Comparison of ENCODE assay signal across 1 cellular context in the genomic region with DNA sequence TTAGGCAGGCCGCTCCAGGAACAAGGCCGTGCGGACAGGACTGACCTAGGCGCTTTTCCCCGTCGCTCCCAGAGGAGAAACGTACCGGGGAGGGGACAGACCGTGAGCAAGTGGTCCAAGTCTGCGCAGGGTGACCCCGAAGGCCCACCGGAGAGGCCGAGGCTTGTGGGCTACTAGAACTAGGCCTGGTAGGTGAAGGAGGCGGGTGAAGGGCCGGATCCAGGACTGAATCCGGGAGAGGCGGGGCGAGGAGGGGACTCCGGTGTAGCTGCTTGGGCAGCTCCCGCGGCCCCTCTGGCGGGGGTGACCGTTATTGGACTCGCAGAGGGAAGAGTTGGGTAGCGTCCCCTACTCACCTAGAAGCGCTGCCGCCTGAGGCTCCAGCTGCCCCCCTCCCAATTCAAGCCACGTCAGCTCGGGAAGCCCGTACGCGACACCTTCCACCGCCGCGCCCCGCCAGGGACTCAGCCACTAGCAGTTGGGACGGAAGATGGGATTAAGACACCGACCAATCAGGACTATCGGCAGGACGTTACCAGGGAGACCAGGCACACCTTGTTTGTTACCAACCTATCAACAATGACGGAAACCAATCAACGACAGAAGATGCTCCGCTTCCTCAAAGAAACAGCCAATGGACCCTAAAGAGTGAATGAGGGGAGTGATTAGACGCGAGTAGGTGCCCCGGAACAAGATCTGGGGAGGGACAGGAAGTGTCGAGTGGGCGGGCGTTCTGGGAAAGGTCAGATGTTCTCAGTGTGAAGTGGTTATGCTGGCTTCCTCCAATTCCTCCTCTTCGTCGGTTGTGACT.
TF ChIP-seq lines count a peak whose summit lies in the region.

Gene GOLGB1 (minus strand): TSS at position 466 of the 811 bp plus-strand sequence. CDS start 18,770 bp downstream, outside the sequence.

TF ChIP-seq in K562, 482 proteins besides CTCF, POLR2A, EP300 and RAD21 (continued from another document and continues in another):
- no peak for TF ChIP-seq ZNF668 (CRISPR knock-in tag; IDR thresholded peaks at IDR 0.05)
- TF ChIP-seq ZNF830 (CRISPR knock-in tag; IDR thresholded peaks at IDR 0.05), result no peak
- TF ChIP-seq BCOR (IDR thresholded peaks at IDR 0.05), result no peak
- peak; percentile 89 for TF ChIP-seq PHF8 (IDR thresholded peaks at IDR 0.05; ENCODE audit: borderline replicate concordance, low read length)
- TF ChIP-seq, protein P1, sequence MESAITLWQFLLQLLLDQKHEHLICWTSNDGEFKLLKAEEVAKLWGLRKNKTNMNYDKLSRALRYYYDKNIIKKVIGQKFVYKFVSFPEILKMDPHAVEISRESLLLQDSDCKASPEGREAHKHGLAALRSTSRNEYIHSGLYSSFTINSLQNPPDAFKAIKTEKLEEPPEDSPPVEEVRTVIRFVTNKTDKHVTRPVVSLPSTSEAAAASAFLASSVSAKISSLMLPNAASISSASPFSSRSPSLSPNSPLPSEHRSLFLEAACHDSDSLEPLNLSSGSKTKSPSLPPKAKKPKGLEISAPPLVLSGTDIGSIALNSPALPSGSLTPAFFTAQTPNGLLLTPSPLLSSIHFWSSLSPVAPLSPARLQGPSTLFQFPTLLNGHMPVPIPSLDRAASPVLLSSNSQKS (CRISPR knock-in tag; IDR thresholded peaks at IDR 0.05), result no peak
- no peak for TF ChIP-seq ZNF655 (CRISPR knock-in tag; IDR thresholded peaks at IDR 0.05)
- no peak for TF ChIP-seq ARHGAP35 (IDR thresholded peaks at IDR 0.05; ENCODE audit: partially characterized antibody)
- TF ChIP-seq KLF13 (tag; IDR thresholded peaks at IDR 0.05; ENCODE audit: borderline replicate concordance, low read depth), result no peak
- TF ChIP-seq, protein P2, sequence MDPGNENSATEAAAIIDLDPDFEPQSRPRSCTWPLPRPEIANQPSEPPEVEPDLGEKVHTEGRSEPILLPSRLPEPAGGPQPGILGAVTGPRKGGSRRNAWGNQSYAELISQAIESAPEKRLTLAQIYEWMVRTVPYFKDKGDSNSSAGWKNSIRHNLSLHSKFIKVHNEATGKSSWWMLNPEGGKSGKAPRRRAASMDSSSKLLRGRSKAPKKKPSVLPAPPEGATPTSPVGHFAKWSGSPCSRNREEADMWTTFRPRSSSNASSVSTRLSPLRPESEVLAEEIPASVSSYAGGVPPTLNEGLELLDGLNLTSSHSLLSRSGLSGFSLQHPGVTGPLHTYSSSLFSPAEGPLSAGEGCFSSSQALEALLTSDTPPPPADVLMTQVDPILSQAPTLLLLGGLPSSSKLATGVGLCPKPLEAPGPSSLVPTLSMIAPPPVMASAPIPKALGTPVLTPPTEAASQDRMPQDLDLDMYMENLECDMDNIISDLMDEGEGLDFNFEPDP (CRISPR knock-in tag; IDR thresholded peaks at IDR 0.05), result no peak
- no peak for TF ChIP-seq NBN (IDR thresholded peaks at IDR 0.05; ENCODE audit: low read depth)
- no peak for TF ChIP-seq NR3C1 (CRISPR knock-in tag; IDR thresholded peaks at IDR 0.05)
- TF ChIP-seq ZNF175 (CRISPR knock-in tag; IDR thresholded peaks at IDR 0.05; ENCODE audit: low read depth), result no peak
- TF ChIP-seq, protein P3, sequence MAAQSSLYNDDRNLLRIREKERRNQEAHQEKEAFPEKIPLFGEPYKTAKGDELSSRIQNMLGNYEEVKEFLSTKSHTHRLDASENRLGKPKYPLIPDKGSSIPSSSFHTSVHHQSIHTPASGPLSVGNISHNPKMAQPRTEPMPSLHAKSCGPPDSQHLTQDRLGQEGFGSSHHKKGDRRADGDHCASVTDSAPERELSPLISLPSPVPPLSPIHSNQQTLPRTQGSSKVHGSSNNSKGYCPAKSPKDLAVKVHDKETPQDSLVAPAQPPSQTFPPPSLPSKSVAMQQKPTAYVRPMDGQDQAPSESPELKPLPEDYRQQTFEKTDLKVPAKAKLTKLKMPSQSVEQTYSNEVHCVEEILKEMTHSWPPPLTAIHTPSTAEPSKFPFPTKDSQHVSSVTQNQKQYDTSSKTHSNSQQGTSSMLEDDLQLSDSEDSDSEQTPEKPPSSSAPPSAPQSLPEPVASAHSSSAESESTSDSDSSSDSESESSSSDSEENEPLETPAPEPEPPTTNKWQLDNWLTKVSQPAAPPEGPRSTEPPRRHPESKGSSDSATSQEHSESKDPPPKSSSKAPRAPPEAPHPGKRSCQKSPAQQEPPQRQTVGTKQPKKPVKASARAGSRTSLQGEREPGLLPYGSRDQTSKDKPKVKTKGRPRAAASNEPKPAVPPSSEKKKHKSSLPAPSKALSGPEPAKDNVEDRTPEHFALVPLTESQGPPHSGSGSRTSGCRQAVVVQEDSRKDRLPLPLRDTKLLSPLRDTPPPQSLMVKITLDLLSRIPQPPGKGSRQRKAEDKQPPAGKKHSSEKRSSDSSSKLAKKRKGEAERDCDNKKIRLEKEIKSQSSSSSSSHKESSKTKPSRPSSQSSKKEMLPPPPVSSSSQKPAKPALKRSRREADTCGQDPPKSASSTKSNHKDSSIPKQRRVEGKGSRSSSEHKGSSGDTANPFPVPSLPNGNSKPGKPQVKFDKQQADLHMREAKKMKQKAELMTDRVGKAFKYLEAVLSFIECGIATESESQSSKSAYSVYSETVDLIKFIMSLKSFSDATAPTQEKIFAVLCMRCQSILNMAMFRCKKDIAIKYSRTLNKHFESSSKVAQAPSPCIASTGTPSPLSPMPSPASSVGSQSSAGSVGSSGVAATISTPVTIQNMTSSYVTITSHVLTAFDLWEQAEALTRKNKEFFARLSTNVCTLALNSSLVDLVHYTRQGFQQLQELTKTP (IDR thresholded peaks at IDR 0.05; ENCODE audit: low read depth in 1 of 2, partially characterized antibody in 2 of 2), result no peak
- peak; percentile 51 for TF ChIP-seq HNRNPLL (IDR thresholded peaks at IDR 0.05; ENCODE audit: low read depth, low read length, poor library complexity, severe bottlenecking)
- TF ChIP-seq, protein P4, sequence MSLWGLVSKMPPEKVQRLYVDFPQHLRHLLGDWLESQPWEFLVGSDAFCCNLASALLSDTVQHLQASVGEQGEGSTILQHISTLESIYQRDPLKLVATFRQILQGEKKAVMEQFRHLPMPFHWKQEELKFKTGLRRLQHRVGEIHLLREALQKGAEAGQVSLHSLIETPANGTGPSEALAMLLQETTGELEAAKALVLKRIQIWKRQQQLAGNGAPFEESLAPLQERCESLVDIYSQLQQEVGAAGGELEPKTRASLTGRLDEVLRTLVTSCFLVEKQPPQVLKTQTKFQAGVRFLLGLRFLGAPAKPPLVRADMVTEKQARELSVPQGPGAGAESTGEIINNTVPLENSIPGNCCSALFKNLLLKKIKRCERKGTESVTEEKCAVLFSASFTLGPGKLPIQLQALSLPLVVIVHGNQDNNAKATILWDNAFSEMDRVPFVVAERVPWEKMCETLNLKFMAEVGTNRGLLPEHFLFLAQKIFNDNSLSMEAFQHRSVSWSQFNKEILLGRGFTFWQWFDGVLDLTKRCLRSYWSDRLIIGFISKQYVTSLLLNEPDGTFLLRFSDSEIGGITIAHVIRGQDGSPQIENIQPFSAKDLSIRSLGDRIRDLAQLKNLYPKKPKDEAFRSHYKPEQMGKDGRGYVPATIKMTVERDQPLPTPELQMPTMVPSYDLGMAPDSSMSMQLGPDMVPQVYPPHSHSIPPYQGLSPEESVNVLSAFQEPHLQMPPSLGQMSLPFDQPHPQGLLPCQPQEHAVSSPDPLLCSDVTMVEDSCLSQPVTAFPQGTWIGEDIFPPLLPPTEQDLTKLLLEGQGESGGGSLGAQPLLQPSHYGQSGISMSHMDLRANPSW (CRISPR knock-in tag; IDR thresholded peaks at IDR 0.05), result no peak
- no peak for TF ChIP-seq RAD51 (IDR thresholded peaks at IDR 0.05; ENCODE audit: borderline replicate concordance, low read depth)
- TF ChIP-seq TFAM (CRISPR knock-in tag; conservative IDR thresholded peaks at IDR 0.05), result no peak
- no peak for TF ChIP-seq ZNF41 (CRISPR knock-in tag; conservative IDR thresholded peaks at IDR 0.05)
- no peak for TF ChIP-seq TEAD4 (IDR thresholded peaks at IDR 0.05; ENCODE audit: low read length)
- TF ChIP-seq TEAD4 (CRISPR knock-in tag; IDR thresholded peaks at IDR 0.05; ENCODE audit: borderline replicate concordance), result no peak
- TF ChIP-seq, protein P5, sequence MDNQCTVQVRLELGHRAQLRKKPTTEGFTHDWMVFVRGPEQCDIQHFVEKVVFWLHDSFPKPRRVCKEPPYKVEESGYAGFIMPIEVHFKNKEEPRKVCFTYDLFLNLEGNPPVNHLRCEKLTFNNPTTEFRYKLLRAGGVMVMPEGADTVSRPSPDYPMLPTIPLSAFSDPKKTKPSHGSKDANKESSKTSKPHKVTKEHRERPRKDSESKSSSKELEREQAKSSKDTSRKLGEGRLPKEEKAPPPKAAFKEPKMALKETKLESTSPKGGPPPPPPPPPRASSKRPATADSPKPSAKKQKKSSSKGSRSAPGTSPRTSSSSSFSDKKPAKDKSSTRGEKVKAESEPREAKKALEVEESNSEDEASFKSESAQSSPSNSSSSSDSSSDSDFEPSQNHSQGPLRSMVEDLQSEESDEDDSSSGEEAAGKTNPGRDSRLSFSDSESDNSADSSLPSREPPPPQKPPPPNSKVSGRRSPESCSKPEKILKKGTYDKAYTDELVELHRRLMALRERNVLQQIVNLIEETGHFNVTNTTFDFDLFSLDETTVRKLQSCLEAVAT (IDR thresholded peaks at IDR 0.05), result no peak
- no peak for TF ChIP-seq FOXJ3 (CRISPR knock-in tag; IDR thresholded peaks at IDR 0.05)
- TF ChIP-seq, protein P6, sequence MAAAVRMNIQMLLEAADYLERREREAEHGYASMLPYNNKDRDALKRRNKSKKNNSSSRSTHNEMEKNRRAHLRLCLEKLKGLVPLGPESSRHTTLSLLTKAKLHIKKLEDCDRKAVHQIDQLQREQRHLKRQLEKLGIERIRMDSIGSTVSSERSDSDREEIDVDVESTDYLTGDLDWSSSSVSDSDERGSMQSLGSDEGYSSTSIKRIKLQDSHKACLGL (CRISPR knock-in tag; IDR thresholded peaks at IDR 0.05; ENCODE audit: borderline replicate concordance, poor library complexity, severe bottlenecking), result no peak
- peak; percentile 98 for TF ChIP-seq KDM5B (IDR thresholded peaks at IDR 0.05; ENCODE audit: insufficient replicate concordance, low read depth, low read length)
- no peak for TF ChIP-seq TGIF2 (CRISPR knock-in tag; IDR thresholded peaks at IDR 0.05)
- TF ChIP-seq, protein P7, sequence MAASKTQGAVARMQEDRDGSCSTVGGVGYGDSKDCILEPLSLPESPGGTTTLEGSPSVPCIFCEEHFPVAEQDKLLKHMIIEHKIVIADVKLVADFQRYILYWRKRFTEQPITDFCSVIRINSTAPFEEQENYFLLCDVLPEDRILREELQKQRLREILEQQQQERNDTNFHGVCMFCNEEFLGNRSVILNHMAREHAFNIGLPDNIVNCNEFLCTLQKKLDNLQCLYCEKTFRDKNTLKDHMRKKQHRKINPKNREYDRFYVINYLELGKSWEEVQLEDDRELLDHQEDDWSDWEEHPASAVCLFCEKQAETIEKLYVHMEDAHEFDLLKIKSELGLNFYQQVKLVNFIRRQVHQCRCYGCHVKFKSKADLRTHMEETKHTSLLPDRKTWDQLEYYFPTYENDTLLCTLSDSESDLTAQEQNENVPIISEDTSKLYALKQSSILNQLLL (CRISPR knock-in tag; IDR thresholded peaks at IDR 0.05; ENCODE audit: borderline replicate concordance), result no peak
- TF ChIP-seq ZSCAN29 (IDR thresholded peaks at IDR 0.05), result 0 out of 2 replicates have a peak, but pooled peaks have one; percentile 47
- no peak for TF ChIP-seq NCOR1 (IDR thresholded peaks at IDR 0.05)
- TF ChIP-seq ARID1B (IDR thresholded peaks at IDR 0.05), result no peak
- no peak for TF ChIP-seq SMARCC2 (IDR thresholded peaks at IDR 0.05; ENCODE audit: low read depth)
- no peak for TF ChIP-seq HSF4 (CRISPR knock-in tag; IDR thresholded peaks at IDR 0.05; ENCODE audit: borderline replicate concordance)
- TF ChIP-seq HIVEP1 (CRISPR knock-in tag; IDR thresholded peaks at IDR 0.05), result no peak
- TF ChIP-seq HMBOX1 (IDR thresholded peaks at IDR 0.05), result no peak
- TF ChIP-seq CCNT2 (IDR thresholded peaks at IDR 0.05; ENCODE audit: borderline replicate concordance, extremely low read depth, insufficient read length, low read depth, low read length), result no peak
- no peak for TF ChIP-seq THRB (CRISPR knock-in tag; conservative IDR thresholded peaks at IDR 0.05)
- no peak for TF ChIP-seq RHOXF2B (CRISPR knock-in tag; conservative IDR thresholded peaks at IDR 0.05)
- TF ChIP-seq L3MBTL2 (IDR thresholded peaks at IDR 0.05), result no peak
- 0 out of 2 replicates have a peak, but pooled peaks have one; percentile 52 for TF ChIP-seq FOXP1 (CRISPR knock-in tag; IDR thresholded peaks at IDR 0.05)
- TF ChIP-seq, protein P8, sequence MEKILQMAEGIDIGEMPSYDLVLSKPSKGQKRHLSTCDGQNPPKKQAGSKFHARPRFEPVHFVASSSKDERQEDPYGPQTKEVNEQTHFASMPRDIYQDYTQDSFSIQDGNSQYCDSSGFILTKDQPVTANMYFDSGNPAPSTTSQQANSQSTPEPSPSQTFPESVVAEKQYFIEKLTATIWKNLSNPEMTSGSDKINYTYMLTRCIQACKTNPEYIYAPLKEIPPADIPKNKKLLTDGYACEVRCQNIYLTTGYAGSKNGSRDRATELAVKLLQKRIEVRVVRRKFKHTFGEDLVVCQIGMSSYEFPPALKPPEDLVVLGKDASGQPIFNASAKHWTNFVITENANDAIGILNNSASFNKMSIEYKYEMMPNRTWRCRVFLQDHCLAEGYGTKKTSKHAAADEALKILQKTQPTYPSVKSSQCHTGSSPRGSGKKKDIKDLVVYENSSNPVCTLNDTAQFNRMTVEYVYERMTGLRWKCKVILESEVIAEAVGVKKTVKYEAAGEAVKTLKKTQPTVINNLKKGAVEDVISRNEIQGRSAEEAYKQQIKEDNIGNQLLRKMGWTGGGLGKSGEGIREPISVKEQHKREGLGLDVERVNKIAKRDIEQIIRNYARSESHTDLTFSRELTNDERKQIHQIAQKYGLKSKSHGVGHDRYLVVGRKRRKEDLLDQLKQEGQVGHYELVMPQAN (IDR thresholded peaks at IDR 0.05; ENCODE audit: borderline replicate concordance), result peak; percentile 54; the same call in 1 of the 2 replicates
- no peak for TF ChIP-seq SETDB1 (IDR thresholded peaks at IDR 0.05; ENCODE audit: low read length)
